ENCODE assay signal across 18 cellular contexts in the genomic region with DNA sequence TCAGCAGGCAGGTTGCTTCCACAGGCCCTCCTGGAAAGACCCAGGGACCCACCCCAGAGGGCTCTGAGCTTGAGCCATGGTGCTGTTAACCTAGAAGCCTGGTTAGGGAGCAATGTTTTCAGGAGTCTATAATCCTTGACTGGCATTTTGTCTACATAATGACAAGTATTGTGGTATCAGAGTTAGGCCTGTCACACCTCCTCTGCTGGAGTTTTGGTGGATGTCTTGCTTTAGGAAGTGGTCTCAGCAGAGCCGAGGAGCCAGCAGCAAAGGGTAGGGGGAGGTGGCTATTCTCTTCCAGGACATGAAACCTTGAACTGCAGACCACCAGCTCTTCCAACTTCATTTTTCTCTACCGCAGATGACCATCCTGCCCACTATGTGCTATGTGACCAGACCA.
"Had no signal": no experiment of that assay in that cellular context is flagged by ENCODE, and none has a peak within 500 bp of the region (broad histone marks: within the 10 kb centered on the region; RNA-seq: fewer than 3 reads in every experiment).

No MANE protein-coding gene starts in this region.

- DNase-seq: colonic mucosa; cortex of kidney; effector CD4-positive, alpha-beta T cell; effector memory CD4-positive, alpha-beta T cell; esophagus squamous epithelium; foreskin fibroblast; foreskin melanocyte; gastrocnemius medialis; heart left ventricle; hypothalamus; immature natural killer cell; left cardiac atrium; left lung; left ventricle myocardium superior; lower lobe of right lung; mesenchymal stem cell; mucosa of descending colon; naive B cell had no signal
